Comparison of ENCODE assay signal across 15 cellular contexts in genomic region chr10:52335665-52336064, GRCh38. TPM values are rescaled to one million over a fixed set of nuclear protein-coding genes. Genes with fewer than 3 reads are reported as not detected.
"Had no signal": no experiment of that assay in that cellular context is flagged by ENCODE, and none has a peak within 500 bp of the region (broad histone marks: within the 10 kb centered on the region; RNA-seq: fewer than 3 reads in every experiment).

No MANE protein-coding gene starts in this region.

- H3K9me3 ChIP-seq: ascending aorta, gastrocnemius medialis, heart left ventricle had no signal

- H3K4me1 Mint-ChIP-seq: activated CD8-positive, alpha-beta memory T cell treated with anti-CD3 and anti-CD28 coated beads, Interleukin-2, amount 10 ng/mL, durations not matched to agents 7 days and 5 days; activated naive CD8-positive, alpha-beta T cell treated with anti-CD3 and anti-CD28 coated beads, Interleukin-2, amount 50 U/mL, for 24 hours had no signal

- H3K36me3 Mint-ChIP-seq: activated CD8-positive, alpha-beta memory T cell treated with anti-CD3 and anti-CD28 coated beads, Interleukin-2, amount 10 ng/mL, durations not matched to agents 7 days and 5 days had no signal

- H3K27ac ChIP-seq: ascending aorta, gastrocnemius medialis, heart left ventricle, VCaP had no signal

- H3K4me3 Mint-ChIP-seq: activated CD8-positive, alpha-beta memory T cell treated with anti-CD3 and anti-CD28 coated beads, Interleukin-2, amount 10 ng/mL, durations not matched to agents 7 days and 5 days; activated naive CD4-positive, alpha-beta T cell treated with anti-CD3 and anti-CD28 coated beads for 36 hours; activated naive CD8-positive, alpha-beta T cell treated with anti-CD3 and anti-CD28 coated beads, Interleukin-2, amount 50 U/mL, for 24 hours had no signal

- ATAC-seq: activated CD8-positive, alpha-beta memory T cell treated with anti-CD3 and anti-CD28 coated beads, Interleukin-2, amount 10 ng/mL, durations not matched to agents 7 days and 5 days; activated naive CD8-positive, alpha-beta T cell treated with anti-CD3 and anti-CD28 coated beads, Interleukin-2, amount 50 U/mL, for 24 hours; gastrocnemius medialis; heart left ventricle; sciatic nerve had no signal

- H3K4me1 ChIP-seq: ascending aorta, gastrocnemius medialis, heart left ventricle had no signal

- H3K27ac Mint-ChIP-seq: activated CD8-positive, alpha-beta memory T cell treated with anti-CD3 and anti-CD28 coated beads, Interleukin-2, amount 10 ng/mL, durations not matched to agents 7 days and 5 days; activated naive CD4-positive, alpha-beta T cell treated with anti-CD3 and anti-CD28 coated beads for 36 hours; activated naive CD8-positive, alpha-beta T cell treated with anti-CD3 and anti-CD28 coated beads, Interleukin-2, amount 50 U/mL, for 24 hours; activated T-helper 2 cell treated with anti-CD3 and anti-CD28 coated beads, Interferon-gamma antibody, Interleukin-2, Interleukin-4, amounts not matched to agents 10 μg/mL and 5 μg/mL and 100 μg/mL, durations not matched to agents 14 hours and 24 hours and 36 hours had no signal

- H3K9me3 Mint-ChIP-seq: activated naive CD4-positive, alpha-beta T cell treated with anti-CD3 and anti-CD28 coated beads for 36 hours; activated naive CD8-positive, alpha-beta T cell treated with anti-CD3 and anti-CD28 coated beads, Interleukin-2, amount 50 U/mL, for 24 hours; activated T-helper 2 cell treated with anti-CD3 and anti-CD28 coated beads, Interferon-gamma antibody, Interleukin-2, Interleukin-4, amounts not matched to agents 10 μg/mL and 5 μg/mL and 100 μg/mL, durations not matched to agents 14 hours and 24 hours and 36 hours had no signal

- H3K27me3 Mint-ChIP-seq: activated CD8-positive, alpha-beta memory T cell treated with anti-CD3 and anti-CD28 coated beads, Interleukin-2, amount 10 ng/mL, durations not matched to agents 7 days and 5 days; activated naive CD8-positive, alpha-beta T cell treated with anti-CD3 and anti-CD28 coated beads, Interleukin-2, amount 50 U/mL, for 24 hours had no signal

- H3K27me3 ChIP-seq: ascending aorta, gastrocnemius medialis had no signal

- DNase-seq: activated CD4-positive, alpha-beta T cell treated with anti-CD3 and anti-CD28 coated beads, Interleukin-2, amount 50 U/mL, for 48 hours; activated CD8-positive, alpha-beta memory T cell treated with anti-CD3 and anti-CD28 coated beads, Interleukin-2, amount 10 ng/mL, durations not matched to agents 7 days and 5 days; activated naive CD4-positive, alpha-beta T cell treated with anti-CD3 and anti-CD28 coated beads for 36 hours; activated naive CD8-positive, alpha-beta T cell treated with anti-CD3 and anti-CD28 coated beads, Interleukin-2, amount 50 U/mL, for 24 hours; activated T-cell treated with anti-CD3 and anti-CD28 coated beads, Interleukin-2, amount 50 U/mL, for 1 hour; gastrocnemius medialis; heart left ventricle; midbrain; stimulated activated CD4-positive, alpha-beta T cell treated with anti-CD3 and anti-CD28 coated beads, Interleukin-1b, Interleukin-23, amount 100 ng/mL, for 48 hours had no signal

- H3K36me3 ChIP-seq: ascending aorta, gastrocnemius medialis, heart left ventricle had no signal

- H3K4me3 ChIP-seq: ascending aorta, gastrocnemius medialis, heart left ventricle, lung had no signal

RNA-seq across cellular contexts. Expression of gene DKK1, which starts 21.6 kb away (rescaled TPM):
- total RNA-seq: activated CD8-positive, alpha-beta memory T cell treated with anti-CD3 and anti-CD28 coated beads, Interleukin-2, amount 10 ng/mL, durations not matched to agents 7 days and 5 days; activated naive CD4-positive, alpha-beta T cell treated with anti-CD3 and anti-CD28 coated beads for 36 hours; activated T-helper 2 cell treated with anti-CD3 and anti-CD28 coated beads, Interferon-gamma antibody, Interleukin-2, Interleukin-4, amounts not matched to agents 10 μg/mL and 5 μg/mL and 100 μg/mL, durations not matched to agents 14 hours and 24 hours and 36 hours; T-helper 1 cell treated with Interleukin-12 subunit alpha and Interleukin-12 subunit beta and Interleukin-4 antibody, amounts not matched to agents 30 ng/mL and 1 ng/mL, for 36 hours had no signal
